1 cellular context compared by ENCODE assay signal in genomic region chr20:34871320-34871926, GRCh38.
TF ChIP-seq lines count a peak whose summit lies in the region.

No MANE protein-coding gene starts in this region.

TF ChIP-seq in IMR-90, 13 proteins besides CTCF, POLR2A, EP300 and RAD21:
- TF ChIP-seq ELK1 (IDR thresholded peaks at IDR 0.05; ENCODE audit: borderline replicate concordance, low read depth, low read length) (no peak), USF2 (IDR thresholded peaks at IDR 0.05; ENCODE audit: low read depth, low read length) (no peak), RFX5 (IDR thresholded peaks at IDR 0.05; ENCODE audit: low read depth, low read length) (no peak), RCOR1 (IDR thresholded peaks at IDR 0.05; ENCODE audit: insufficient replicate concordance, low read length) (no peak), MAZ (IDR thresholded peaks at IDR 0.05; ENCODE audit: borderline replicate concordance, low read depth, low read length) (no peak), MAFK (IDR thresholded peaks at IDR 0.05; ENCODE audit: low read depth, low read length) (no peak), BHLHE40 (IDR thresholded peaks at IDR 0.05; ENCODE audit: low read depth, low read length) (no peak), FOS (IDR thresholded peaks at IDR 0.05; ENCODE audit: low read depth, low read length) (no peak), CEBPB (IDR thresholded peaks at IDR 0.05; ENCODE audit: low read depth, low read length) (no peak), SMC3 (IDR thresholded peaks at IDR 0.05; ENCODE audit: low read depth, low read length) (no peak), NFE2L2 (IDR thresholded peaks at IDR 0.05; ENCODE audit: low read depth, low read length) (no peak), CHD1 (IDR thresholded peaks at IDR 0.05; ENCODE audit: low read depth, low read length) (no peak)
TF ChIP-seq in IMR-90: peak in this region for 0.
